26 cellular contexts compared by ENCODE assay signal in genomic region chr12:110475426-110475825, GRCh38. TPM values are rescaled to one million over a fixed set of nuclear protein-coding genes. Genes with fewer than 3 reads are reported as not detected.
"Had no signal": no experiment of that assay in that cellular context is flagged by ENCODE, and none has a peak within 500 bp of the region (broad histone marks: within the 10 kb centered on the region; RNA-seq: fewer than 3 reads in every experiment).

No MANE protein-coding gene starts in this region.

- H3K4me1 ChIP-seq: adrenal gland, body of pancreas, colonic mucosa, heart left ventricle had no signal

- H3K4me3 ChIP-seq: adrenal gland, body of pancreas, colonic mucosa, heart left ventricle had no signal

- H3K27me3 Mint-ChIP-seq: activated CD4-positive, alpha-beta memory T cell treated with anti-CD3 and anti-CD28 coated beads, Interleukin-2, amount 10 ng/mL, durations not matched to agents 7 days and 5 days; activated CD4-positive, alpha-beta T cell treated with anti-CD3 and anti-CD28 coated beads, Interleukin-2, amount 10 ng/mL, durations not matched to agents 7 days and 5 days; activated naive CD4-positive, alpha-beta T cell treated with anti-CD3 and anti-CD28 coated beads, Interleukin-2, amount 10 ng/mL, durations not matched to agents 7 days and 5 days; activated naive CD8-positive, alpha-beta T cell; activated T-cell treated with anti-CD3 and anti-CD28 coated beads, Interleukin-2, amount 50 U/mL, for 24 hours had no signal

- H3K36me3 Mint-ChIP-seq: activated naive CD8-positive, alpha-beta T cell had no signal

- ATAC-seq: activated T-cell treated with anti-CD3 and anti-CD28 coated beads, Interleukin-2, amount 50 U/mL, for 72 hours; body of pancreas; esophagus mucosa; heart left ventricle had no signal

- DNase-seq: activated CD4-positive, alpha-beta memory T cell treated with anti-CD3 and anti-CD28 coated beads, Interleukin-2, amount 10 ng/mL, durations not matched to agents 7 days and 5 days; activated CD4-positive, alpha-beta T cell treated with anti-CD3 and anti-CD28 coated beads for 4 hours; activated CD4-positive, alpha-beta T cell treated with anti-CD3 and anti-CD28 coated beads, Interleukin-2, amount 10 ng/mL, durations not matched to agents 7 days and 5 days; activated CD4-positive, alpha-beta T cell treated with anti-CD3 and anti-CD28 coated beads, Interleukin-2, amount 50 U/mL, for 4 hours; activated CD4-positive, CD25-positive, alpha-beta regulatory T cell; activated CD4-positive, CD25-positive, alpha-beta regulatory T cell treated with anti-CD3 and anti-CD28 coated beads, Interleukin-2, amount 50 U/mL, for 72 hours; activated CD8-positive, alpha-beta memory T cell treated with anti-CD3 and anti-CD28 coated beads, Interleukin-2, amount 50 U/mL, for 48 hours; activated gamma-delta T cell; activated naive CD4-positive, alpha-beta T cell; activated naive CD4-positive, alpha-beta T cell treated with anti-CD3 and anti-CD28 coated beads, Interleukin-2, amount 10 ng/mL, durations not matched to agents 7 days and 5 days; activated T-cell treated with anti-CD3 and anti-CD28 coated beads for 4 hours; activated T-cell treated with anti-CD3 and anti-CD28 coated beads, Interleukin-2, amount 50 U/mL, for 24 hours; activated T-cell treated with anti-CD3 and anti-CD28 coated beads, Interleukin-2, amount 50 U/mL, for 72 hours; adrenal gland; amygdala; aorta; body of pancreas; caudate nucleus; colonic mucosa; effector CD8-positive, alpha-beta T cell; foreskin fibroblast; heart left ventricle; T-helper 2 cell had no signal

- H3K9me3 Mint-ChIP-seq: activated CD4-positive, alpha-beta memory T cell treated with anti-CD3 and anti-CD28 coated beads, Interleukin-2, amount 10 ng/mL, durations not matched to agents 7 days and 5 days; activated CD4-positive, alpha-beta T cell treated with anti-CD3 and anti-CD28 coated beads, Interleukin-2, amount 10 ng/mL, durations not matched to agents 7 days and 5 days; activated naive CD4-positive, alpha-beta T cell treated with anti-CD3 and anti-CD28 coated beads, Interleukin-2, amount 10 ng/mL, durations not matched to agents 7 days and 5 days; activated T-cell treated with anti-CD3 and anti-CD28 coated beads, Interleukin-2, amount 50 U/mL, for 24 hours; activated T-cell treated with anti-CD3 and anti-CD28 coated beads, Interleukin-2, amount 50 U/mL, for 72 hours had no signal

- H3K9me3 ChIP-seq: adrenal gland, body of pancreas, colonic mucosa, heart left ventricle had no signal

- H3K27me3 ChIP-seq: adrenal gland, body of pancreas, colonic mucosa, heart left ventricle had no signal

- H3K27ac Mint-ChIP-seq: activated CD4-positive, alpha-beta memory T cell treated with anti-CD3 and anti-CD28 coated beads, Interleukin-2, amount 10 ng/mL, durations not matched to agents 7 days and 5 days; activated CD4-positive, alpha-beta T cell treated with anti-CD3 and anti-CD28 coated beads, Interleukin-2, amount 10 ng/mL, durations not matched to agents 7 days and 5 days; activated naive CD4-positive, alpha-beta T cell treated with anti-CD3 and anti-CD28 coated beads, Interleukin-2, amount 10 ng/mL, durations not matched to agents 7 days and 5 days; activated naive CD8-positive, alpha-beta T cell; activated T-cell treated with anti-CD3 and anti-CD28 coated beads, Interleukin-2, amount 50 U/mL, for 24 hours; activated T-cell treated with anti-CD3 and anti-CD28 coated beads, Interleukin-2, amount 50 U/mL, for 72 hours had no signal

- H3K27ac ChIP-seq: adrenal gland, body of pancreas, colonic mucosa, heart left ventricle had no signal

- H3K36me3 ChIP-seq: colonic mucosa had no signal

- H3K4me3 Mint-ChIP-seq: activated CD4-positive, alpha-beta memory T cell treated with anti-CD3 and anti-CD28 coated beads, Interleukin-2, amount 10 ng/mL, durations not matched to agents 7 days and 5 days; activated CD4-positive, alpha-beta T cell treated with anti-CD3 and anti-CD28 coated beads, Interleukin-2, amount 10 ng/mL, durations not matched to agents 7 days and 5 days; activated naive CD4-positive, alpha-beta T cell treated with anti-CD3 and anti-CD28 coated beads, Interleukin-2, amount 10 ng/mL, durations not matched to agents 7 days and 5 days; activated naive CD8-positive, alpha-beta T cell; activated T-cell treated with anti-CD3 and anti-CD28 coated beads, Interleukin-2, amount 50 U/mL, for 24 hours; activated T-cell treated with anti-CD3 and anti-CD28 coated beads, Interleukin-2, amount 50 U/mL, for 72 hours had no signal

RNA-seq across cellular contexts. Expression of gene RAD9B, which starts 26.7 kb away (rescaled TPM):
- total RNA-seq: epithelial cell of proximal tubule had no signal
